In genomic region chr9:40914772-40915659, GRCh38 we compare ENCODE assay signal across 14 cellular contexts.
"Had no signal": no experiment of that assay in that cellular context is flagged by ENCODE, and none has a peak within 500 bp of the region (broad histone marks: within the 10 kb centered on the region; RNA-seq: fewer than 3 reads in every experiment).

No MANE protein-coding gene starts in this region.

- H3K27ac ChIP-seq: gastrocnemius medialis, ovary, stomach, thyroid gland had no signal

- H3K27me3 Mint-ChIP-seq: activated CD4-positive, alpha-beta memory T cell treated with anti-CD3 and anti-CD28 coated beads, Interleukin-2, amount 10 ng/mL, durations not matched to agents 7 days and 5 days; activated naive CD8-positive, alpha-beta T cell treated with anti-CD3 and anti-CD28 coated beads, Interleukin-2, amount 50 U/mL, for 24 hours had no signal

- H3K4me3 Mint-ChIP-seq: activated CD4-positive, alpha-beta memory T cell treated with anti-CD3 and anti-CD28 coated beads, Interleukin-2, amount 10 ng/mL, durations not matched to agents 7 days and 5 days; activated naive CD8-positive, alpha-beta T cell treated with anti-CD3 and anti-CD28 coated beads, Interleukin-2, amount 50 U/mL, for 24 hours; activated T-helper 1 cell treated with anti-CD3 and anti-CD28 coated beads, Interleukin-12 subunit alpha, Interleukin-12 subunit beta, Interleukin-2, Interleukin-4 antibody, amounts not matched to agents 30 ng/mL and 10 ng/mL and 1 ng/mL, durations not matched to agents 14 hours and 24 hours and 36 hours had no signal

- H3K36me3 ChIP-seq: gastrocnemius medialis, ovary, thyroid gland had no signal

- H3K4me1 Mint-ChIP-seq: activated CD4-positive, alpha-beta memory T cell treated with anti-CD3 and anti-CD28 coated beads, Interleukin-2, amount 10 ng/mL, durations not matched to agents 7 days and 5 days; activated naive CD8-positive, alpha-beta T cell treated with anti-CD3 and anti-CD28 coated beads, Interleukin-2, amount 50 U/mL, for 24 hours had no signal

- H3K4me1 ChIP-seq: gastrocnemius medialis, stomach, thyroid gland had no signal

- DNase-seq: activated CD4-positive, alpha-beta memory T cell treated with anti-CD3 and anti-CD28 coated beads, Interleukin-2, amount 10 ng/mL, durations not matched to agents 7 days and 5 days; activated CD4-positive, alpha-beta T cell treated with anti-CD3 and anti-CD28 coated beads for 1 hour; activated CD8-positive, alpha-beta memory T cell treated with anti-CD3 and anti-CD28 coated beads, Interleukin-2, amount 50 U/mL, for 48 hours; activated naive CD4-positive, alpha-beta T cell; activated naive CD8-positive, alpha-beta T cell treated with anti-CD3 and anti-CD28 coated beads, Interleukin-2, amount 50 U/mL, for 24 hours; gastrocnemius medialis; ovary; stimulated activated CD4-positive, alpha-beta T cell treated with anti-CD3 and anti-CD28 coated beads, Interleukin-4, amount 100 ng/mL, for 1 hour; stimulated activated CD8-positive, alpha-beta memory T cell treated with anti-CD3 and anti-CD28 coated beads, Interleukin-4, amount 100 ng/mL, for 48 hours; stomach; SW 1271; thyroid gland had no signal

- H3K27me3 ChIP-seq: gastrocnemius medialis, ovary, stomach, thyroid gland had no signal

- H3K4me3 ChIP-seq: gastrocnemius medialis, lung, ovary, stomach, thyroid gland had no signal

- H3K27ac Mint-ChIP-seq: activated CD4-positive, alpha-beta memory T cell treated with anti-CD3 and anti-CD28 coated beads, Interleukin-2, amount 10 ng/mL, durations not matched to agents 7 days and 5 days; activated naive CD8-positive, alpha-beta T cell treated with anti-CD3 and anti-CD28 coated beads, Interleukin-2, amount 50 U/mL, for 24 hours; activated T-helper 1 cell treated with anti-CD3 and anti-CD28 coated beads, Interleukin-12 subunit alpha, Interleukin-12 subunit beta, Interleukin-2, Interleukin-4 antibody, amounts not matched to agents 30 ng/mL and 10 ng/mL and 1 ng/mL, durations not matched to agents 14 hours and 24 hours and 36 hours had no signal
